8 cellular contexts compared by ENCODE assay signal in the genomic region with DNA sequence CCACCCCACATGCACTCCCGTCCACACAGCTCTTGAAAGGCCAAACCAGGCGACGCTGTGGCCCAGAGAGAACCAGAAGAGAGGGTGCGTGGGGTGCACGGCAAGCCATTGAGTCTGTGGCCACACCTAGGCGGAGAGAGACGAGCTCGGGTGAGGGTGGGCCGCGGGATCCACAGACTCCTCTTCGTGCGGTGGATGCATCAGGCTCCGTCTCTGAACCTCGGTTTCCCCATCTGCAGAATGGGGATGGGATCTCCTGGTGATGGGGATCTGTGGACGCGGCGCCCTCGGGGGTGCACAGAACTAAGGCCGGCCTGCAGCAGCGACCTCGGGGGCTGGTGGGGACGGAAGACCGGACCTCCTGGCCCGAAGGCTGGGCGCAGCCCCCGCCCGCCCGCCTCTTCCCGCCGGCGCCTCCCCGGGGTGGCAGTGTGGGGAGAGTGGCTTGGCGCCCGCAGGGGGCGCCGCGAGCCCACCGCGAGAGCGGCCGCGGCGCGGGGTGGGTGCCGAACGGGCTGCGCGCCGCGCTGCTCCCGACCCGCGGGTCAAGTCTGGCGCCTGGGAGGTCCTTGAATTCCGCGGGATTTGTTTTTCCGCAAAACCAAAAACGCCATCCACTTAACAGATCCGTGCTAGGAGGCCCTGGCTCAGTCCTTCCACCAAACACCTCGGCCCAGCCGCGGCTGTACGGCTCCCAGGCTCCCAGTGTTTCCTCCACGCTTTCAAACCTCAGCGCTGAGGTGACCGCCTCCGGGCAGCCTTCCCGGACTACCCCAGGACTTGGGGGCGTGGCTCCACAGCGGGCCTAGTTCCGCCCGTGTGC. TPM values are rescaled to one million over a fixed set of nuclear protein-coding genes. Genes with fewer than 3 reads are reported as not detected.
DNase-seq lines count a peak whose midpoint lies in the region; ATAC-seq and TF ChIP-seq lines count a peak whose summit lies in the region.

No MANE protein-coding gene starts in this region.

- H3K4me1 Mint-ChIP-seq in CD4-positive, CD25-positive, alpha-beta regulatory T cell = peaks cover 0 to 14% (median 8%) of the 10 kb centered on the region in 4 donors
- H3K4me1 Mint-ChIP-seq in activated T-helper 2 cell treated with anti-CD3 and anti-CD28 coated beads, Interferon-gamma antibody, Interleukin-2, Interleukin-4, amounts not matched to agents 10 μg/mL and 5 μg/mL and 100 μg/mL, durations not matched to agents 14 hours and 24 hours and 36 hours (ENCODE audit: low read depth) = peaks cover 28% of the 10 kb centered on the region
- H3K4me1 Mint-ChIP-seq in nephron progenitor cell = peaks cover 25% of the 10 kb centered on the region

- H3K27ac Mint-ChIP-seq in CD4-positive, CD25-positive, alpha-beta regulatory T cell = peak overlapping the region in 1 of 3 donors; percentile 87
- peak overlapping the region; percentile 26 for H3K27ac Mint-ChIP-seq in activated T-helper 2 cell treated with anti-CD3 and anti-CD28 coated beads, Interferon-gamma antibody, Interleukin-2, Interleukin-4, amounts not matched to agents 10 μg/mL and 5 μg/mL and 100 μg/mL, durations not matched to agents 14 hours and 24 hours and 36 hours
- no peak overlapping the region for H3K27ac Mint-ChIP-seq in nephron progenitor cell

- TF ChIP-seq POLR2A in GM18505 (IDR thresholded peaks at IDR 0.05; ENCODE audit: borderline replicate concordance, extremely low read depth, insufficient read depth, insufficient read length) = no peak

- H3K4me3 Mint-ChIP-seq in CD4-positive, CD25-positive, alpha-beta regulatory T cell = peak overlapping the region; percentile 66 to 85 (median 75)
- H3K4me3 Mint-ChIP-seq in activated T-helper 2 cell treated with anti-CD3 and anti-CD28 coated beads, Interferon-gamma antibody, Interleukin-2, Interleukin-4, amounts not matched to agents 10 μg/mL and 5 μg/mL and 100 μg/mL, durations not matched to agents 14 hours and 24 hours and 36 hours (ENCODE audit: low read depth) = peak overlapping the region; percentile 82
- peak overlapping the region; percentile 85 for H3K4me3 Mint-ChIP-seq in nephron progenitor cell

- H3K36me3 Mint-ChIP-seq in CD4-positive, CD25-positive, alpha-beta regulatory T cell = no peaks in the 10 kb centered on the region
- no peaks in the 10 kb centered on the region for H3K36me3 Mint-ChIP-seq in activated T-helper 2 cell treated with anti-CD3 and anti-CD28 coated beads, Interferon-gamma antibody, Interleukin-2, Interleukin-4, amounts not matched to agents 10 μg/mL and 5 μg/mL and 100 μg/mL, durations not matched to agents 14 hours and 24 hours and 36 hours (ENCODE audit: low read depth)
- no peaks in the 10 kb centered on the region for H3K36me3 Mint-ChIP-seq in nephron progenitor cell (ENCODE audit: low read depth)

- H3K27me3 Mint-ChIP-seq in CD4-positive, CD25-positive, alpha-beta regulatory T cell = peaks cover 58% of the 10 kb centered on the region
- peaks cover 15% of the 10 kb centered on the region for H3K27me3 Mint-ChIP-seq in activated T-helper 2 cell treated with anti-CD3 and anti-CD28 coated beads, Interferon-gamma antibody, Interleukin-2, Interleukin-4, amounts not matched to agents 10 μg/mL and 5 μg/mL and 100 μg/mL, durations not matched to agents 14 hours and 24 hours and 36 hours (ENCODE audit: low read depth)
- peaks cover 2% of the 10 kb centered on the region for H3K27me3 Mint-ChIP-seq in nephron progenitor cell (ENCODE audit: low read depth, poor library complexity)

- no peaks in the 10 kb centered on the region for H3K9me3 ChIP-seq in CD4-positive, CD25-positive, alpha-beta regulatory T cell (ENCODE audit: control insufficient read depth in 2 of 2, low read length in 2 of 2)
- H3K9me3 ChIP-seq in SJCRH30 (replicated peaks) = no peaks in the 10 kb centered on the region

- TF ChIP-seq CTCF in foreskin fibroblast (IDR thresholded peaks at IDR 0.05; ENCODE audit: low read depth, low read length) (peak; percentile 12), nephron progenitor cell (IDR thresholded peaks at IDR 0.05) (peak; percentile 38)

- DNase-seq in CD4-positive, CD25-positive, alpha-beta regulatory T cell = peak in 2 of 3 donors; percentile 21 to 22
- DNase-seq in NCI-H774 (lab: John Stamatoyannopoulos, UW) (peak; percentile 52), foreskin fibroblast (peak; percentile 35 to 58), nephron progenitor cell (peak; percentile 74), SJCRH30 (no peak)
- no peak for DNase-seq in activated T-helper 2 cell treated with anti-CD3 and anti-CD28 coated beads, Interferon-gamma antibody, Interleukin-2, Interleukin-4, amounts not matched to agents 10 μg/mL and 5 μg/mL and 100 μg/mL, durations not matched to agents 14 hours and 24 hours and 36 hours (ENCODE audit: low spot score)

- peaks cover 13% of the 10 kb centered on the region for H3K4me1 ChIP-seq in CD4-positive, CD25-positive, alpha-beta regulatory T cell (ENCODE audit: control insufficient read depth, insufficient read depth, low read length, poor library complexity, severe bottlenecking)
- no peaks in the 10 kb centered on the region for H3K4me1 ChIP-seq in SJCRH30

- H3K4me3 ChIP-seq in CD4-positive, CD25-positive, alpha-beta regulatory T cell (ENCODE audit: low read depth, low read length) = peak overlapping the region; percentile 38
- H3K4me3 ChIP-seq in foreskin fibroblast (ENCODE audit: low read depth in 1 of 2, low read length in 2 of 2) = peak overlapping the region; percentile 44 to 62
- H3K4me3 ChIP-seq in SJCRH30 = no peak overlapping the region; the same call in 1 of the 2 replicates

- H3K36me3 ChIP-seq in CD4-positive, CD25-positive, alpha-beta regulatory T cell (ENCODE audit: control insufficient read depth, insufficient read depth, low read length) = no peaks in the 10 kb centered on the region
- H3K36me3 ChIP-seq in SJCRH30 = no peaks in the 10 kb centered on the region

- intact Hi-C loops in activated T-helper 2 cell treated with anti-CD3 and anti-CD28 coated beads, Interferon-gamma antibody, Interleukin-2, Interleukin-4, amounts not matched to agents 10 μg/mL and 5 μg/mL and 100 μg/mL, durations not matched to agents 14 hours and 24 hours and 36 hours (cut with micrococcal nuclease) = loop anchor here (2.0 kb wide), 1 partner anchor 14 kb away; the partner anchor contains the start of gene ADPGK

- H3K27me3 ChIP-seq in CD4-positive, CD25-positive, alpha-beta regulatory T cell (ENCODE audit: control insufficient read depth, insufficient read depth, low read length) = peaks cover 16% of the 10 kb centered on the region
- no peaks in the 10 kb centered on the region for H3K27me3 ChIP-seq in SJCRH30

- no peak overlapping the region for H3K27ac ChIP-seq in CD4-positive, CD25-positive, alpha-beta regulatory T cell (ENCODE audit: insufficient read depth, low read length, poor library complexity, severe bottlenecking)
- H3K27ac ChIP-seq in SJCRH30 = no peak overlapping the region

- ATAC-seq in CD4-positive, CD25-positive, alpha-beta regulatory T cell (ENCODE audit: low read depth in 2 of 2) = peak; percentile 66 to 69
- ATAC-seq in GM21528 (IDR thresholded peaks at IDR 0.05; ENCODE audit: low FRiP score, unreplicated experiment) (peak; percentile 55), GM18505 (IDR thresholded peaks at IDR 0.05; ENCODE audit: unreplicated experiment) (no peak)

- peaks cover 0 to 2% (median 0%) of the 10 kb centered on the region in 7 donors for H3K9me3 Mint-ChIP-seq in CD4-positive, CD25-positive, alpha-beta regulatory T cell
- no peaks in the 10 kb centered on the region for H3K9me3 Mint-ChIP-seq in activated T-helper 2 cell treated with anti-CD3 and anti-CD28 coated beads, Interferon-gamma antibody, Interleukin-2, Interleukin-4, amounts not matched to agents 10 μg/mL and 5 μg/mL and 100 μg/mL, durations not matched to agents 14 hours and 24 hours and 36 hours
- H3K9me3 Mint-ChIP-seq in nephron progenitor cell = no peaks in the 10 kb centered on the region

RNA-seq across cellular contexts. Expression of gene ADPGK, which starts 13.2 kb away (rescaled TPM):
- 89.0 TPM for total RNA-seq in CD4-positive, CD25-positive, alpha-beta regulatory T cell
- 10 to 100 TPM; 66.3 to 99.0 (median 83.8) TPM for polyA plus RNA-seq in CD4-positive, CD25-positive, alpha-beta regulatory T cell
- total RNA-seq in activated T-helper 2 cell treated with anti-CD3 and anti-CD28 coated beads, Interferon-gamma antibody, Interleukin-2, Interleukin-4, amounts not matched to agents 10 μg/mL and 5 μg/mL and 100 μg/mL, durations not matched to agents 14 hours and 24 hours and 36 hours = 84.1 and 95.0 TPM in 2 replicates
- 57.0 and 58.2 TPM in 2 replicates for total RNA-seq in SJCRH30 (2014; rRNA removed; shearing (Covaris generic))

Comparison
In these comparisons a context has a peak if more than half of its experiments do, and no peak if none do; other contexts are left out.
1. DNase-seq: peak in CD4-positive, CD25-positive, alpha-beta regulatory T cell (2 of 3), NCI-H774 (single experiment), foreskin fibroblast (2 of 2) and nephron progenitor cell (single experiment); none in activated T-helper 2 cell treated with anti-CD3 and anti-CD28 coated beads, Interferon-gamma antibody, Interleukin-2, Interleukin-4, amounts not matched to agents 10 μg/mL and 5 μg/mL and 100 μg/mL, durations not matched to agents 14 hours and 24 hours and 36 hours (single experiment) and SJCRH30 (0 of 2).
2. Peak in every context shown above with its lines, with median percentiles within 50 percentile points of each other: H3K4me3 Mint-ChIP-seq.